8 cellular contexts compared by ENCODE assay signal in genomic region chr11:46389450-46390330, GRCh38. TPM values are rescaled to one million over a fixed set of nuclear protein-coding genes. Genes with fewer than 3 reads are reported as not detected.
DNase-seq lines count a peak whose midpoint lies in the region; ATAC-seq and TF ChIP-seq lines count a peak whose summit lies in the region.

No MANE protein-coding gene starts in this region.

- peaks cover 10% of the 10 kb centered on the region; the same call in 1 of the 2 replicates for H3K9me1 ChIP-seq in IMR-90 (ENCODE audit: insufficient read depth, low read length)

- H3K56ac ChIP-seq in IMR-90 (ENCODE audit: extremely low read depth, insufficient read depth, low read length), result no peak overlapping the region

- no peak overlapping the region for H2BK20ac ChIP-seq in IMR-90 (ENCODE audit: low read depth, low read length)

- WGBS in IMR-90 (ENCODE audit: extremely low coverage in 2 of 2, insufficient read length in 1 of 2), 2 experiments, result 3% methylated on average over 34 of the region's 80 CpGs; no CpG with 5 or more reads in 1 of the 2 experiments
- WGBS in right cardiac atrium, result 4% methylated on average over 80 of the region's 80 CpGs

- no peak overlapping the region for H3K18ac ChIP-seq in IMR-90 (ENCODE audit: low read depth, low read length)

- no peaks in the 10 kb centered on the region for H3K79me1 ChIP-seq in IMR-90 (ENCODE audit: low read depth in 1 of 2, low read length in 2 of 2)

- POLR2A ChIA-PET in IMR-90 (lab: Charles Lee; ENCODE audit: unreplicated experiment), result no interaction called here

- H2BK120ac ChIP-seq in IMR-90 (ENCODE audit: low read depth, low read length), result no peak overlapping the region

- peak; percentile 91 for TF ChIP-seq CTCF in IMR-90 (conservative IDR thresholded peaks at IDR 0.05; ENCODE audit: low read depth, low read length)

- peak overlapping the region; percentile 69 to 97 (median 91) for H3K4me2 ChIP-seq in BLaER1 treated with 17β-estradiol and CSF1 and Interleukin-3, amounts not matched to agents 10 nM and 100 nM
- H3K4me2 ChIP-seq in IMR-90 (ENCODE audit: low read depth, low read length), result peak overlapping the region; percentile 91

- peak overlapping the region; percentile 43 to 71 (median 58); a peak in 19 of 20 replicates for H3K4me3 ChIP-seq in BLaER1 treated with 17β-estradiol and CSF1 and Interleukin-3, amounts not matched to agents 10 nM and 100 nM
- H3K4me3 ChIP-seq in IMR-90 (ENCODE audit: insufficient read depth, low read depth, low read length) (peak overlapping the region; percentile 45), right cardiac atrium (ENCODE audit: low read length) (peak overlapping the region; percentile 25)

- peak overlapping the region; percentile 90 for H2AFZ ChIP-seq in IMR-90 (replicated peaks; ENCODE audit: low read length, poor library complexity)

- no peak overlapping the region for H4K91ac ChIP-seq in IMR-90 (ENCODE audit: insufficient read depth, low read depth, low read length)

- TF ChIP-seq RAD21 in IMR-90 (IDR thresholded peaks at IDR 0.05; ENCODE audit: low read length), result peak; percentile 82

- H2AK9ac ChIP-seq in IMR-90 (replicated peaks; ENCODE audit: low read depth, low read length, poor library complexity), result peak overlapping the region; percentile 86

- no peak overlapping the region for H3K27ac ChIP-seq in BLaER1 treated with 17β-estradiol and CSF1 and Interleukin-3, amounts not matched to agents 10 nM and 100 nM
- H3K27ac ChIP-seq in IMR-90 (ENCODE audit: insufficient read depth, low read length), result no peak overlapping the region
- H3K27ac ChIP-seq in right cardiac atrium (ENCODE audit: low read length), result no peak overlapping the region

- dilution Hi-C loops in IMR-90 (cut with HindIII; ENCODE audit: low sequenced_read_pairs, unreplicated experiment), result no loop called here

- no peaks in the 10 kb centered on the region for H3K36me3 ChIP-seq in BLaER1 treated with 17β-estradiol and CSF1 and Interleukin-3, amounts not matched to agents 10 nM and 100 nM
- no peaks in the 10 kb centered on the region for H3K36me3 ChIP-seq in IMR-90 (ENCODE audit: control insufficient read depth, insufficient read depth, low read length)

- intact Hi-C loops in IMR-90 (cut with micrococcal nuclease) (loop anchor here (1.0 to 10.0 kb wide), 4 partner anchors 140 to 295 kb away; partner anchors contain the start of genes ATG13 and HARBI1), right cardiac atrium (cut with DNase I) (loop anchor here (5.0 to 10.0 kb wide), 3 partner anchors 143 to 225 kb away; partner anchors contain the start of genes ATG13 (in 1 of the 4) and HARBI1 (in 1 of the 4)), posterior vena cava (cut with DNase I) (loop anchor here in 1 of 2 donors (10.0 kb wide), 1 partner anchor 135 kb away; no protein-coding TSS in a partner anchor)

- in situ Hi-C loops in IMR-90 (cut with MboI; ENCODE audit: low sequenced_read_pairs), result no loop called here

- H3K9me3 ChIP-seq in BLaER1 treated with 17β-estradiol and CSF1 and Interleukin-3, amounts not matched to agents 10 nM and 100 nM (replicated peaks in 1 of 11), result no peaks in the 10 kb centered on the region
- H3K9me3 ChIP-seq in IMR-90 (ENCODE audit: control insufficient read depth, insufficient read depth, low read length) (no peaks in the 10 kb centered on the region), right cardiac atrium (ENCODE audit: control insufficient read depth, low read length) (no peaks in the 10 kb centered on the region)

- no peak overlapping the region for H2BK15ac ChIP-seq in IMR-90 (ENCODE audit: low read depth, low read length)

- CTCF ChIA-PET in IMR-90 (lab: Yijun Ruan, JAX), result interaction anchor here (0.9 to 2.3 kb wide), 3 partner anchors 10 to 146 kb away, joined by 3 to 12 read pairs (median 6); no protein-coding TSS in a partner anchor

- H3K4me1 ChIP-seq in BLaER1 treated with 17β-estradiol and CSF1 and Interleukin-3, amounts not matched to agents 10 nM and 100 nM, result peaks cover 15 to 54% (median 42%) of the 10 kb centered on the region in 10 experiments; a peak in 19 of 20 replicates
- H3K4me1 ChIP-seq in IMR-90 (ENCODE audit: control insufficient read depth, insufficient read depth, low read length), result peaks cover 8% of the 10 kb centered on the region; the same call in 1 of the 2 replicates
- no peaks in the 10 kb centered on the region for H3K4me1 ChIP-seq in right cardiac atrium (ENCODE audit: control insufficient read depth, insufficient read depth, low read length)

- H4K8ac ChIP-seq in IMR-90 (ENCODE audit: low read depth in 2 of 2, low read length in 2 of 2), result no peak overlapping the region

- no peak overlapping the region for H2BK5ac ChIP-seq in IMR-90 (ENCODE audit: low read depth, low read length, poor library complexity, severe bottlenecking)

- peaks cover 10 to 88% (median 65%) of the 10 kb centered on the region in 11 experiments; a peak in 19 of 22 replicates for H4K20me1 ChIP-seq in BLaER1 treated with 17β-estradiol and CSF1 and Interleukin-3, amounts not matched to agents 10 nM and 100 nM
- H4K20me1 ChIP-seq in IMR-90 (ENCODE audit: insufficient read depth, low read length), result peaks cover 24% of the 10 kb centered on the region

- DNase-seq in IMR-90 (peak; percentile 46), RKO (ENCODE audit: low spot score) (peak; percentile 79), amniotic epithelial cell (ENCODE audit: low read depth) (peak; percentile 28), right cardiac atrium (peak; percentile 71 to 89 (median 89)), posterior vena cava (ENCODE audit: low spot score) (peak; percentile 91)

- H3K14ac ChIP-seq in IMR-90 (replicated peaks; ENCODE audit: low read depth, low read length), result no peak overlapping the region

- H3K23ac ChIP-seq in IMR-90 (ENCODE audit: low read depth, low read length), result peak overlapping the region; percentile 88; the same call in 1 of the 2 replicates

- no peak overlapping the region for H4K5ac ChIP-seq in IMR-90 (ENCODE audit: low read depth, low read length)

- no peak for TF ChIP-seq POLR2A in IMR-90 (IDR thresholded peaks at IDR 0.05; ENCODE audit: low read depth, low read length)

- H3K9ac ChIP-seq in BLaER1 treated with 17β-estradiol and CSF1 and Interleukin-3, amounts not matched to agents 10 nM and 100 nM, result no peak overlapping the region; a peak in 2 of 22 replicates
- no peak overlapping the region for H3K9ac ChIP-seq in IMR-90 (ENCODE audit: low read depth, low read length)

- ATAC-seq in GM19025 (IDR thresholded peaks at IDR 0.05; ENCODE audit: low read depth, unreplicated experiment), result peak; percentile 48
- ATAC-seq in IMR-90 (ENCODE audit: low read depth), result peak; percentile 69
- peak; percentile 70 to 72 for ATAC-seq in right cardiac atrium
- no peak for ATAC-seq in HG02678 (IDR thresholded peaks at IDR 0.05; ENCODE audit: unreplicated experiment)

- H2AK5ac ChIP-seq in IMR-90 (ENCODE audit: low read depth, low read length), result no peak overlapping the region

- no TSS peak for BruUV-seq in IMR-90 (replicated peaks; lab: Mats Ljungman, UMichigan)

- H3K27me3 ChIP-seq in BLaER1 treated with 17β-estradiol and CSF1 and Interleukin-3, amounts not matched to agents 10 nM and 100 nM, result peaks cover 77 to 95% (median 88%) of the 10 kb centered on the region in 11 experiments
- peaks cover 33% of the 10 kb centered on the region for H3K27me3 ChIP-seq in IMR-90 (ENCODE audit: control insufficient read depth, insufficient read depth, low read length)
- H3K27me3 ChIP-seq in right cardiac atrium (ENCODE audit: control insufficient read depth, insufficient read depth), result no peaks in the 10 kb centered on the region

- H3K4ac ChIP-seq in IMR-90 (ENCODE audit: low read depth, low read length), result no peak overlapping the region

TF ChIP-seq in IMR-90, 13 proteins besides CTCF, POLR2A, EP300 and RAD21:
- TF ChIP-seq SMC3 (IDR thresholded peaks at IDR 0.05; ENCODE audit: low read depth, low read length) (peak; percentile 66), MAZ (IDR thresholded peaks at IDR 0.05; ENCODE audit: borderline replicate concordance, low read depth, low read length) (peak; percentile 50; the same call in 1 of the 2 replicates), FOS (IDR thresholded peaks at IDR 0.05; ENCODE audit: low read depth, low read length) (no peak), BHLHE40 (IDR thresholded peaks at IDR 0.05; ENCODE audit: low read depth, low read length) (peak; percentile 80), MXI1 (IDR thresholded peaks at IDR 0.05; ENCODE audit: borderline replicate concordance, low read depth, low read length) (0 out of 2 replicates have a peak, but pooled peaks have one; percentile 40)

RNA-seq across cellular contexts. Expression of gene CHRM4, which starts 1.9 kb away (rescaled TPM):
- total RNA-seq in IMR-90 (2012; rRNA removed), result 0.18 and 0.28 TPM in 2 replicates
- 0.09 and 0.19 TPM in 2 replicates for polyA plus RNA-seq in IMR-90 (2012; rRNA removed)
- polyA plus RNA-seq in IMR-90 (2012; cell fraction: cytosol; rRNA removed), result 0.16 and 0.19 TPM in 2 replicates
- polyA plus RNA-seq in IMR-90 (2012; cell fraction: nucleus; rRNA removed; ENCODE audit: low replicate concordance), result 0.49 and 1.0 TPM in 2 replicates
- total RNA-seq in right cardiac atrium, result under 1 TPM in 2 of 4 donors, not detected in 2; 0.14 to 0.53 TPM
- 0.20 TPM for polyA plus RNA-seq in right cardiac atrium
- not detected for total RNA-seq in posterior vena cava

RNA-seq across cellular contexts. Expression of gene MDK, which starts 8.2 kb away (rescaled TPM):
- total RNA-seq in IMR-90 (2012; rRNA removed) (23.1 and 25.8 TPM in 2 replicates), right cardiac atrium (10 to 100 TPM in 3 of 4 donors, 1 to 10 TPM in 1; 9.9 to 18.8 (median 11.9) TPM), posterior vena cava (10 to 100 TPM; 16.6 to 28.9 TPM)
- polyA plus RNA-seq in IMR-90 (2012; rRNA removed) (377 and 389 TPM in 2 replicates), right cardiac atrium (10.1 TPM)
- polyA plus RNA-seq in IMR-90 (2012; cell fraction: cytosol; rRNA removed), result 720 and 780 TPM in 2 replicates
- 135 and 153 TPM in 2 replicates for polyA plus RNA-seq in IMR-90 (2012; cell fraction: nucleus; rRNA removed; ENCODE audit: low replicate concordance)

RNA-seq across cellular contexts. Expression of gene DGKZ, which starts 42.4 kb away (rescaled TPM):
- total RNA-seq in IMR-90 (2012; rRNA removed) (43.0 and 46.8 TPM in 2 replicates), right cardiac atrium (100 to 1,000 TPM in 2 of 4 donors, 10 to 100 TPM in 2; 75.8 to 108 (median 100) TPM), posterior vena cava (10 to 100 TPM; 38.5 to 41.2 TPM)
- polyA plus RNA-seq in IMR-90 (2012; rRNA removed) (62.0 and 68.0 TPM in 2 replicates), right cardiac atrium (87.5 TPM)
- polyA plus RNA-seq in IMR-90 (2012; cell fraction: cytosol; rRNA removed), result 52.8 and 75.7 TPM in 2 replicates
- 126 and 364 TPM in 2 replicates for polyA plus RNA-seq in IMR-90 (2012; cell fraction: nucleus; rRNA removed; ENCODE audit: low replicate concordance)

Comparison
In these comparisons a context has a peak if more than half of its experiments do, and no peak if none do; other contexts are left out.
1. DNase-seq: peak in every context shown above with its lines; median percentile 91 in posterior vena cava; 89 in right cardiac atrium; 79 in RKO; 46 in IMR-90; 28 in amniotic epithelial cell.